ENCODE assay signal across 8 cellular contexts in genomic region chr20:39264506-39265172, GRCh38.
DNase-seq lines count a peak whose midpoint lies in the region; ATAC-seq and TF ChIP-seq lines count a peak whose summit lies in the region.

No MANE protein-coding gene starts in this region.

- no peaks in the 10 kb centered on the region for H3K9me3 Mint-ChIP-seq in activated T-cell treated with anti-CD3 and anti-CD28 coated beads, Interleukin-2, amount 50 U/mL, for 24 hours

- TF ChIP-seq CTCF in omental fat pad (IDR thresholded peaks at IDR 0.05): peak in 1 of 3 donors; percentile 15

- no peak overlapping the region for H3K27ac Mint-ChIP-seq in activated T-cell treated with anti-CD3 and anti-CD28 coated beads, Interleukin-2, amount 50 U/mL, for 24 hours

- H3K27me3 Mint-ChIP-seq in activated T-cell treated with anti-CD3 and anti-CD28 coated beads, Interleukin-2, amount 50 U/mL, for 24 hours: peaks cover 14% of the 10 kb centered on the region

- DNase-seq in DMS 273 treated with DMSO at 0.1 percent for 48 hours (lab: John Stamatoyannopoulos, UW) (peak; percentile 25), NCI-H82 (lab: John Stamatoyannopoulos, UW) (peak; percentile 72), foreskin melanocyte (peak; percentile 63), omental fat pad (ENCODE audit: low spot score) (no peak), cerebellar nuclear complex (lab: John Stamatoyannopoulos, UW) (no peak)
- peak; percentile 39 for DNase-seq in activated T-cell treated with anti-CD3 and anti-CD28 coated beads, Interleukin-2, amount 50 U/mL, for 24 hours

- H3K36me3 Mint-ChIP-seq in activated T-cell treated with anti-CD3 and anti-CD28 coated beads, Interleukin-2, amount 50 U/mL, for 24 hours (ENCODE audit: low read depth): no peaks in the 10 kb centered on the region

- H3K4me1 Mint-ChIP-seq in activated T-cell treated with anti-CD3 and anti-CD28 coated beads, Interleukin-2, amount 50 U/mL, for 24 hours (ENCODE audit: low read depth): no peaks in the 10 kb centered on the region

- no peak overlapping the region for H3K4me3 Mint-ChIP-seq in activated T-cell treated with anti-CD3 and anti-CD28 coated beads, Interleukin-2, amount 50 U/mL, for 24 hours

- peak; percentile 48 for ATAC-seq in HG03280 (IDR thresholded peaks at IDR 0.05; ENCODE audit: unreplicated experiment)
- ATAC-seq in omental fat pad (ENCODE audit: low FRiP score): peak; percentile 78
- ATAC-seq in GM18909 (IDR thresholded peaks at IDR 0.05; ENCODE audit: poor library complexity, unreplicated experiment): no peak

Comparison
In these comparisons a context has a peak if more than half of its experiments do, and no peak if none do; other contexts are left out.
1. DNase-seq: peak in DMS 273 treated with DMSO at 0.1 percent for 48 hours (single experiment), NCI-H82 (single experiment), activated T-cell treated with anti-CD3 and anti-CD28 coated beads, Interleukin-2, amount 50 U/mL, for 24 hours (single experiment) and foreskin melanocyte (single experiment); none in omental fat pad (single experiment) and cerebellar nuclear complex (0 of 2).